In the genomic region with DNA sequence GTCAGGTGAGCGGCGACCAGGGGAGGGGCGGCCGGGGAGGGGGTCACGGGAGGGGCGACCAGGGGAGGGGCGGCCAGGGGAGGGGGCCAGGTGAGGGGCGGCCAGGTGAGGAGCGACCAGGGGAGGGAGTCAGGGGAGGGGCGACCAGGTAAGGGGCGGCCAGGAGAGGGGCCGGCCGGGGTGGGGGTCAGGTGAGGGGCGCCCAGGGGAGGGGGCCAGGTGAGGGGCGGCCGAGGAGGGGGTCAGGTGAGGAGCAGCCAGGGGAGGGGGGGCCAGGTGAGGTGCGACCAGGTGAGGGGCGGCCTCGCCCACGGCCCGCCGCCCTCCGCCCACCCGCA, we compare ENCODE assay signal across 10 cellular contexts. TPM values are rescaled to one million over a fixed set of nuclear protein-coding genes. Genes with fewer than 3 reads are reported as not detected.
DNase-seq lines count a peak whose midpoint lies in the region; ATAC-seq and TF ChIP-seq lines count a peak whose summit lies in the region.
"Had no signal": no experiment of that assay in that cellular context is flagged by ENCODE, and none has a peak within 500 bp of the region (broad histone marks: within the 10 kb centered on the region; RNA-seq: fewer than 3 reads in every experiment).

No MANE protein-coding gene starts in this region.

- no peak overlapping the region for H3K27ac Mint-ChIP-seq in activated naive CD4-positive, alpha-beta T cell treated with anti-CD3 and anti-CD28 coated beads for 36 hours

- H3K27me3 ChIP-seq in HCT116 (ENCODE audit: insufficient read depth, low read length), result no peaks in the 10 kb centered on the region
- H3K27me3 ChIP-seq in ascending aorta, result no peaks in the 10 kb centered on the region
- no peaks in the 10 kb centered on the region for H3K27me3 ChIP-seq in iPS-18a (ENCODE audit: control insufficient read depth, insufficient read depth, low read length)
- no peaks in the 10 kb centered on the region for H3K27me3 ChIP-seq in stomach

- peak overlapping the region; percentile 37 to 58 for H3K4me3 ChIP-seq in HCT116 (replicated peaks in 1 of 2; ENCODE audit: low read depth in 1 of 2, low read length in 2 of 2)
- peak overlapping the region; percentile 51 to 66 for H3K4me3 ChIP-seq in ascending aorta
- H3K4me3 ChIP-seq in iPS-18a (ENCODE audit: low read length), result peak overlapping the region; percentile 35
- peak overlapping the region; percentile 47 to 63 (median 60) for H3K4me3 ChIP-seq in stomach

- TF ChIP-seq RAD21 in HCT116 (IDR thresholded peaks at IDR 0.05; ENCODE audit: low read depth), result no peak

- POLR2A ChIA-PET in HCT116 (lab: Charles Lee), result no interaction called here

- intact Hi-C loops in HCT116 (cut with micrococcal nuclease), result no loop called here
- intact Hi-C loops in ascending aorta (cut with DNase I), result no loop called here
- intact Hi-C loops in stomach (cut with DNase I; ENCODE audit: low total_unique reads), result no loop called here
- intact Hi-C loops in activated naive CD4-positive, alpha-beta T cell treated with anti-CD3 and anti-CD28 coated beads for 36 hours (cut with micrococcal nuclease), result loop anchor here (1.0 kb wide), 3 partner anchors 88 to 297 kb away; partner anchors contain the start of genes PPP6R3 and TPCN2

- no peaks in the 10 kb centered on the region for H4K20me1 ChIP-seq in HCT116 (ENCODE audit: insufficient read depth)

- H3K4me3 Mint-ChIP-seq in activated naive CD4-positive, alpha-beta T cell treated with anti-CD3 and anti-CD28 coated beads for 36 hours, result no peak overlapping the region

- CTCF ChIA-PET in HCT116 (lab: Charles Lee), result no interaction called here
- CTCF ChIA-PET in activated naive CD4-positive, alpha-beta T cell treated with anti-CD3 and anti-CD28 coated beads for 36 hours (lab: Charles Lee), result no interaction called here

- TF ChIP-seq POLR2A in HCT116 (IDR thresholded peaks at IDR 0.05; ENCODE audit: borderline replicate concordance, extremely low read depth, insufficient read depth, insufficient read length) (no peak), stomach (IDR thresholded peaks at IDR 0.05) (no peak)

- H3K4me1 Mint-ChIP-seq in activated naive CD4-positive, alpha-beta T cell treated with anti-CD3 and anti-CD28 coated beads for 36 hours (ENCODE audit: low read depth), result peaks cover 9% of the 10 kb centered on the region

- WGBS in stomach, 5 donors, result 0 to 1% (median 0%) methylated on average over 1 to 16 of the region's 24 CpGs; no CpG with 5 or more reads in 1 of the 5 donors

- H3K9me3 ChIP-seq in HCT116 (ENCODE audit: control insufficient read depth in 1 of 2, insufficient read depth in 1 of 2, low read depth in 1 of 2, low read length in 2 of 2), result no peaks in the 10 kb centered on the region
- H3K9me3 ChIP-seq in ascending aorta, result no peaks in the 10 kb centered on the region
- H3K9me3 ChIP-seq in iPS-18a (ENCODE audit: control insufficient read depth, low read depth, low read length), result no peaks in the 10 kb centered on the region
- no peaks in the 10 kb centered on the region for H3K9me3 ChIP-seq in stomach

- no peaks in the 10 kb centered on the region for H3K9me2 ChIP-seq in HCT116 (ENCODE audit: insufficient read depth)

- RAD21 ChIA-PET in HCT116 (lab: Charles Lee; ENCODE audit: low non-redundant PET in 1 of 2, low total read pairs in 2 of 2, uncharacterized antibody in 2 of 2, unreplicated experiment in 2 of 2), result no interaction called here

- H3K9ac ChIP-seq in HCT116 (ENCODE audit: low read length) (peak overlapping the region; percentile 78), iPS-18a (ENCODE audit: low read length) (no peak overlapping the region)

- H3K79me2 ChIP-seq in HCT116 (ENCODE audit: insufficient read depth, low read length), result no peaks in the 10 kb centered on the region

- no peaks in the 10 kb centered on the region for H3K9me3 Mint-ChIP-seq in activated naive CD4-positive, alpha-beta T cell treated with anti-CD3 and anti-CD28 coated beads for 36 hours
- H3K9me3 Mint-ChIP-seq: central memory CD8-positive, alpha-beta T cell had no signal

- H3K4me1 ChIP-seq in HCT116 (ENCODE audit: control insufficient read depth in 1 of 2, insufficient read depth in 2 of 2, low read length in 2 of 2) (peaks cover 0 to 3% of the 10 kb centered on the region in 2 experiments; a peak in 1 of 4 replicates), ascending aorta (peaks cover 3 to 12% of the 10 kb centered on the region in 2 donors), iPS-18a (ENCODE audit: control insufficient read depth, low read depth, low read length) (peaks cover 19% of the 10 kb centered on the region), stomach (peaks cover 0 to 26% (median 23%) of the 10 kb centered on the region in 4 donors)

- peak overlapping the region; percentile 77; the same call in 1 of the 2 replicates for H3K27ac ChIP-seq in HCT116 (ENCODE audit: low read depth, low read length)
- H3K27ac ChIP-seq in ascending aorta, result no peak overlapping the region
- H3K27ac ChIP-seq in iPS-18a (ENCODE audit: low read length), result no peak overlapping the region
- peak overlapping the region; percentile 38 to 84 (median 64) for H3K27ac ChIP-seq in stomach

- H3K36me3 ChIP-seq in HCT116 (ENCODE audit: control insufficient read depth in 1 of 2, insufficient read depth in 2 of 2, low read length in 2 of 2), result peaks cover 0 to 11% of the 10 kb centered on the region in 2 experiments; a peak in 2 of 4 replicates
- peaks cover 4 to 21% of the 10 kb centered on the region in 2 donors for H3K36me3 ChIP-seq in ascending aorta
- H3K36me3 ChIP-seq in iPS-18a (ENCODE audit: control insufficient read depth, low read depth, low read length), result peaks cover 12% of the 10 kb centered on the region
- peaks cover 0 to 21% (median 8%) of the 10 kb centered on the region in 4 donors for H3K36me3 ChIP-seq in stomach

- no TSS peak for BruUV-seq in HCT116 (replicated peaks; lab: Mats Ljungman, UMichigan)

- H3K36me3 Mint-ChIP-seq in activated naive CD4-positive, alpha-beta T cell treated with anti-CD3 and anti-CD28 coated beads for 36 hours (ENCODE audit: low read depth), result no peaks in the 10 kb centered on the region

- ATAC-seq in HCT116 (no peak), HG02610 (IDR thresholded peaks at IDR 0.05; ENCODE audit: unreplicated experiment) (no peak), HG02885 (IDR thresholded peaks at IDR 0.05; ENCODE audit: poor library complexity, unreplicated experiment) (no peak)

- no peaks in the 10 kb centered on the region for H3K27me3 Mint-ChIP-seq in activated naive CD4-positive, alpha-beta T cell treated with anti-CD3 and anti-CD28 coated beads for 36 hours (ENCODE audit: low read depth)
- H3K27me3 Mint-ChIP-seq: central memory CD8-positive, alpha-beta T cell had no signal

- TF ChIP-seq EP300 in stomach (IDR thresholded peaks at IDR 0.05), result no peak

- no peak overlapping the region for H2AFZ ChIP-seq in HCT116 (ENCODE audit: low read depth, low read length, poor library complexity, severe bottlenecking)

- TF ChIP-seq CTCF in HCT116 (IDR thresholded peaks at IDR 0.05 in 2 of 3, conservative IDR thresholded peaks at IDR 0.05 in 1 of 3; ENCODE audit: borderline replicate concordance in 1 of 3, insufficient read depth in 1 of 3, low read depth in 2 of 3, low read length in 2 of 3) (no peak), ascending aorta (IDR thresholded peaks at IDR 0.05) (no peak), stomach (IDR thresholded peaks at IDR 0.05) (no peak)

- H3K4me2 ChIP-seq in HCT116 (ENCODE audit: low read length), result peak overlapping the region; percentile 68

- no peak for DNase-seq in HCT116 (ENCODE audit: low read depth, low spot score)
- DNase-seq in ascending aorta (ENCODE audit: low spot score in 2 of 2), result no peak
- DNase-seq in stomach, result no peak
- no peak for DNase-seq in activated naive CD4-positive, alpha-beta T cell treated with anti-CD3 and anti-CD28 coated beads for 36 hours
- DNase-seq in LoVo (ENCODE audit: low spot score), result no peak
- DNase-seq: SIG-M5 had no signal

TF ChIP-seq in HCT116, 20 proteins besides CTCF, POLR2A, EP300 and RAD21:
- TF ChIP-seq SRF (IDR thresholded peaks at IDR 0.05; ENCODE audit: low read depth) (no peak), EZH2 (IDR thresholded peaks at IDR 0.05) (no peak), CBX3 (IDR thresholded peaks at IDR 0.05; ENCODE audit: low read depth) (no peak)

RNA-seq across cellular contexts. Expression of gene TESMIN, which starts 0.4 kb away (rescaled TPM):
- total RNA-seq in HCT116 (2021; ENCODE audit: unreplicated experiment), result 24.8 TPM
- polyA plus RNA-seq in HCT116 (2012), result 16.2 and 21.3 TPM in 2 replicates
- not detected for total RNA-seq in ascending aorta
- 10 to 100 TPM in 2 of 5 donors, 1 to 10 TPM in 3; 1.0 to 16.3 (median 4.9) TPM for total RNA-seq in stomach
- polyA plus RNA-seq in stomach, result 1 to 10 TPM; 3.1 to 3.3 (median 3.2) TPM
- total RNA-seq in activated naive CD4-positive, alpha-beta T cell treated with anti-CD3 and anti-CD28 coated beads for 36 hours, result 1 to 10 TPM; 6.2 to 7.3 TPM

Comparison
In these comparisons a context has a peak if more than half of its experiments do, and no peak if none do; other contexts are left out.
1. H3K27ac ChIP-seq: peak in HCT116 (single experiment) and stomach (5 of 5); none in ascending aorta (0 of 2) and iPS-18a (single experiment).
2. Peak in every context shown above with its lines, with median percentiles within 50 percentile points of each other: H3K4me3 ChIP-seq.